Comparison of ENCODE assay signal across 8 cellular contexts in genomic region chr3:194871864-194872668, GRCh38.
DNase-seq lines count a peak whose midpoint lies in the region; ATAC-seq and TF ChIP-seq lines count a peak whose summit lies in the region.

No MANE protein-coding gene starts in this region.

- H3K4me3 Mint-ChIP-seq in endodermal cell (no peak overlapping the region), neural crest cell (no peak overlapping the region)

- H3K27ac ChIP-seq in endodermal cell (ENCODE audit: low read depth, low read length) = peak overlapping the region; percentile 63

- H3K9me3 Mint-ChIP-seq in endodermal cell (peaks cover 3% of the 10 kb centered on the region), neural crest cell (no peaks in the 10 kb centered on the region)

- peaks cover 25% of the 10 kb centered on the region for H3K4me1 Mint-ChIP-seq in endodermal cell
- H3K4me1 Mint-ChIP-seq in neural crest cell = peaks cover 15% of the 10 kb centered on the region

- H3K27me3 Mint-ChIP-seq in endodermal cell (ENCODE audit: insufficient read depth) = peaks cover 5% of the 10 kb centered on the region
- no peaks in the 10 kb centered on the region for H3K27me3 Mint-ChIP-seq in neural crest cell (ENCODE audit: low read depth)

- no peak for ATAC-seq in GM18858 (IDR thresholded peaks at IDR 0.05; ENCODE audit: unreplicated experiment)

- in situ Hi-C loops in HAP-1 (cut with MboI; ENCODE audit: low sequenced_read_pairs) = no loop called here

- 64 to 65% methylated on average over 12 to 14 of the region's 14 CpGs for WGBS in endodermal cell (ENCODE audit: insufficient coverage in 1 of 2, insufficient read length in 1 of 2), 2 experiments

- no peaks in the 10 kb centered on the region for H3K36me3 ChIP-seq in endodermal cell (ENCODE audit: control insufficient read depth, insufficient read depth, low read length)
- H3K36me3 ChIP-seq in HAP-1 (replicated peaks) = no peaks in the 10 kb centered on the region

- H3K36me3 Mint-ChIP-seq in endodermal cell (ENCODE audit: low read depth) (no peaks in the 10 kb centered on the region), neural crest cell (ENCODE audit: low read depth) (no peaks in the 10 kb centered on the region)

- H3K27ac Mint-ChIP-seq in endodermal cell (peak overlapping the region; percentile 15), neural crest cell (ENCODE audit: unreplicated experiment) (peak overlapping the region; percentile 84)

- no peak overlapping the region for H3K9ac ChIP-seq in endodermal cell (ENCODE audit: extremely low read depth, low read length, poor library complexity, severe bottlenecking)

- TF ChIP-seq CTCF in endodermal cell (conservative IDR thresholded peaks at IDR 0.05) (no peak), neural crest cell (conservative IDR thresholded peaks at IDR 0.05) (no peak)

- DNase-seq in Daoy (ENCODE audit: low read depth) = peak; percentile 65
- DNase-seq in NCI-H524 (lab: John Stamatoyannopoulos, UW) = peak; percentile 68 to 84
- peak; percentile 62 for DNase-seq in endodermal cell
- DNase-seq in neural crest cell (ENCODE audit: low read depth, low spot score) = peak; percentile 9
- DNase-seq in HAP-1 (ENCODE audit: low spot score in 2 of 2) = no peak
- DNase-seq in superior temporal gyrus (ENCODE audit: extremely low spot score) = no peak
- no peak for DNase-seq in inferior parietal cortex (ENCODE audit: extremely low spot score)

- no peak overlapping the region for H3K4me3 ChIP-seq in endodermal cell (ENCODE audit: low read length)
- no peak overlapping the region for H3K4me3 ChIP-seq in HAP-1

- H3K27me3 ChIP-seq in endodermal cell (ENCODE audit: control insufficient read depth, insufficient read depth, low read length, poor library complexity, severe bottlenecking) = no peaks in the 10 kb centered on the region
- peaks cover 4% of the 10 kb centered on the region; the same call in 1 of the 2 replicates for H3K27me3 ChIP-seq in HAP-1 (ENCODE audit: low read depth)

- peaks cover 5% of the 10 kb centered on the region for H3K9me3 ChIP-seq in endodermal cell (ENCODE audit: control insufficient read depth, low read length)
- no peaks in the 10 kb centered on the region for H3K9me3 ChIP-seq in HAP-1

- H3K4me1 ChIP-seq in endodermal cell (ENCODE audit: control insufficient read depth, insufficient read depth, low read length) = peaks cover 7% of the 10 kb centered on the region
- peaks cover 3% of the 10 kb centered on the region; the same call in 1 of the 2 replicates for H3K4me1 ChIP-seq in HAP-1

Comparison
In these comparisons a context has a peak if more than half of its experiments do, and no peak if none do; other contexts are left out.
1. DNase-seq: peak in Daoy (single experiment), NCI-H524 (2 of 2), endodermal cell (single experiment) and neural crest cell (single experiment); none in HAP-1 (0 of 2), superior temporal gyrus (single experiment) and inferior parietal cortex (single experiment).